Comparison of ENCODE assay signal across 8 cellular contexts in genomic region chr12:102484017-102484731, GRCh38. TPM values are rescaled to one million over a fixed set of nuclear protein-coding genes. Genes with fewer than 3 reads are reported as not detected.
DNase-seq lines count a peak whose midpoint lies in the region; ATAC-seq lines count a peak whose summit lies in the region.

No MANE protein-coding gene starts in this region.

- H3K27ac Mint-ChIP-seq in activated CD4-positive, alpha-beta T cell treated with anti-CD3 and anti-CD28 coated beads for 36 hours, result peak overlapping the region; percentile 95
- H3K27ac Mint-ChIP-seq in memory B cell, result peak overlapping the region; percentile 87

- POLR2A ChIA-PET in activated CD4-positive, alpha-beta T cell treated with anti-CD3 and anti-CD28 coated beads for 36 hours (lab: Charles Lee), result no interaction called here

- CTCF ChIA-PET in activated CD4-positive, alpha-beta T cell treated with anti-CD3 and anti-CD28 coated beads for 36 hours (lab: Charles Lee), result interaction anchor here (0.6 to 2.1 kb wide), 10 partner anchors 9 to 894 kb away, joined by 3 to 9 read pairs (median 4); no protein-coding TSS in a partner anchor

- H3K4me1 Mint-ChIP-seq in activated CD4-positive, alpha-beta T cell treated with anti-CD3 and anti-CD28 coated beads for 36 hours, result peaks cover 32% of the 10 kb centered on the region
- peaks cover 15% of the 10 kb centered on the region for H3K4me1 Mint-ChIP-seq in memory B cell

- ATAC-seq in Right ventricle myocardium inferior, result peak; percentile 51
- ATAC-seq in HG02759 (IDR thresholded peaks at IDR 0.05; ENCODE audit: unreplicated experiment), result peak; percentile 62
- ATAC-seq in activated CD4-positive, alpha-beta T cell treated with anti-CD3 and anti-CD28 coated beads for 36 hours, result peak; percentile 87
- ATAC-seq in memory B cell (ENCODE audit: low read depth), result peak; percentile 69

- peak overlapping the region; percentile 41 for H3K4me3 Mint-ChIP-seq in activated CD4-positive, alpha-beta T cell treated with anti-CD3 and anti-CD28 coated beads for 36 hours
- peak overlapping the region; percentile 79 for H3K4me3 Mint-ChIP-seq in memory B cell

- DNase-seq in Right ventricle myocardium inferior (ENCODE audit: missing footprints), result no peak
- no peak for DNase-seq in cardiac septum (ENCODE audit: low spot score)
- DNase-seq in NCI-H1694 treated with DMSO at 0.1 percent for 48 hours (lab: John Stamatoyannopoulos, UW), result peak; percentile 55
- DNase-seq in activated CD4-positive, alpha-beta T cell treated with anti-CD3 and anti-CD28 coated beads for 36 hours, result peak; percentile 75
- DNase-seq in dermis blood vessel endothelial cell, result peak; percentile 76
- peak; percentile 33 to 43 for DNase-seq in memory B cell (ENCODE audit: low spot score in 2 of 2)
- peak; percentile 59 to 67 for DNase-seq in stimulated activated CD8-positive, alpha-beta memory T cell treated with anti-CD3 and anti-CD28 coated beads, Interleukin-15, amount 100 ng/mL, for 48 hours (ENCODE audit: low read depth in 2 of 2)

- no peaks in the 10 kb centered on the region for H3K9me3 Mint-ChIP-seq in activated CD4-positive, alpha-beta T cell treated with anti-CD3 and anti-CD28 coated beads for 36 hours (ENCODE audit: low read depth)
- no peaks in the 10 kb centered on the region for H3K9me3 Mint-ChIP-seq in memory B cell

- intact Hi-C loops in Right ventricle myocardium inferior (cut with DNase I) (loop anchor here (2.0 to 5.0 kb wide), 2 partner anchors 317 to 547 kb away; no protein-coding TSS in a partner anchor), cardiac septum (cut with DNase I) (loop anchor here (5.0 to 10.0 kb wide), 2 partner anchors 281 to 547 kb away; no protein-coding TSS in a partner anchor)
- intact Hi-C loops in activated CD4-positive, alpha-beta T cell treated with anti-CD3 and anti-CD28 coated beads for 36 hours (cut with DNase I, micrococcal nuclease), result loop anchor here (1.0 to 10.0 kb wide), 9 partner anchors 112 to 567 kb away; partner anchors contain the start of genes NUP37 (in 1 of the 2) and PARPBP (in 1 of the 2)

- H3K27me3 Mint-ChIP-seq in activated CD4-positive, alpha-beta T cell treated with anti-CD3 and anti-CD28 coated beads for 36 hours, result peaks cover 1% of the 10 kb centered on the region
- H3K27me3 Mint-ChIP-seq in memory B cell, result no peaks in the 10 kb centered on the region

- H3K36me3 Mint-ChIP-seq in activated CD4-positive, alpha-beta T cell treated with anti-CD3 and anti-CD28 coated beads for 36 hours (ENCODE audit: low read depth), result no peaks in the 10 kb centered on the region
- no peaks in the 10 kb centered on the region for H3K36me3 Mint-ChIP-seq in memory B cell

RNA-seq across cellular contexts. Expression of gene IGF1, which starts 3.8 kb away (rescaled TPM):
- total RNA-seq in Right ventricle myocardium inferior, result 10.9 TPM
- total RNA-seq in cardiac septum, result 20.1 TPM
- not detected for total RNA-seq in activated CD4-positive, alpha-beta T cell treated with anti-CD3 and anti-CD28 coated beads for 36 hours
- total RNA-seq in dermis blood vessel endothelial cell, result 0.34 and 1.0 TPM in 2 replicates

Comparison
In these comparisons a context has a peak if more than half of its experiments do, and no peak if none do; other contexts are left out.
1. DNase-seq: peak in NCI-H1694 treated with DMSO at 0.1 percent for 48 hours (single experiment), activated CD4-positive, alpha-beta T cell treated with anti-CD3 and anti-CD28 coated beads for 36 hours (single experiment), dermis blood vessel endothelial cell (single experiment), memory B cell (2 of 2) and stimulated activated CD8-positive, alpha-beta memory T cell treated with anti-CD3 and anti-CD28 coated beads, Interleukin-15, amount 100 ng/mL, for 48 hours (2 of 2); none in Right ventricle myocardium inferior (single experiment) and cardiac septum (single experiment).
2. Peak in every context shown above with its lines, with median percentiles within 50 percentile points of each other: ATAC-seq.